ENCODE assay signal across 1 cellular context in the genomic region with DNA sequence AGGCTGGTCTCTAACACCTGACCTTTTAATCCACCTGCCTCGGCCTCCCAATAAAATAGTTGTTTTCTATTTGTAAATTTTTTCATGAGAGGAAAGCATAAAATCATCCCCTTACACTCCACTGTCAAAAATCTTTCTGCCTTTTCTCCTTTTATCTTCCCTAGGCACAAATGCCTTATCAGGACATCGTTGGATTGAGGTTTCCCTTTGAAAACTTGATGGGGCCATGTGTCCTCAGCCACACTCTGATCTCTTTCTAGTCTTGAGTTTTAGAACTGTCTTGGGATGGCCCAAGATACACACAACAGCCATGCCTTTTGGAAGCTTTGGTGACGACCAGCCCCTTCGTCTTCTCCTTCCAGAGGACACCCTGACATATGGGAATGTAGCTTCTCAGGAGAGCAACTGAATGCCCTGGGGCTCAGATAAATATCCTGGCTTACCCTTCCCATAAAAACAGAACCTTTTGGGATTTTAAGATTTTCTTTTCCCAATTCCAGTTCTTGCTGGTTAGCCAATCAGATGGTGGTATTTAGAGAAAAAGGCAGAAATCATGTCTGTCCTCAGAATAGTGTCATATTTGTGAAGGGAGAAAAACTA.
TF ChIP-seq lines count a peak whose summit lies in the region.

No MANE protein-coding gene starts in this region.

TF ChIP-seq in SK-N-SH treated with all-trans-retinoic acid at 6 μM for 48 hours, 23 proteins besides CTCF, POLR2A, EP300 and RAD21 (continued from another document):
- no peak for TF ChIP-seq SNAI2 (CRISPR knock-in tag; IDR thresholded peaks at IDR 0.05)
- TF ChIP-seq TOX (CRISPR knock-in tag; IDR thresholded peaks at IDR 0.05; ENCODE audit: borderline replicate concordance): no peak
- TF ChIP-seq ISL1 (CRISPR knock-in tag; IDR thresholded peaks at IDR 0.05): no peak
- no peak for TF ChIP-seq ZNF70 (CRISPR knock-in tag; IDR thresholded peaks at IDR 0.05)
TF ChIP-seq in SK-N-SH treated with all-trans-retinoic acid at 6 μM for 48 hours: peak in this region for 0.
